13 cellular contexts compared by ENCODE assay signal in the genomic region with DNA sequence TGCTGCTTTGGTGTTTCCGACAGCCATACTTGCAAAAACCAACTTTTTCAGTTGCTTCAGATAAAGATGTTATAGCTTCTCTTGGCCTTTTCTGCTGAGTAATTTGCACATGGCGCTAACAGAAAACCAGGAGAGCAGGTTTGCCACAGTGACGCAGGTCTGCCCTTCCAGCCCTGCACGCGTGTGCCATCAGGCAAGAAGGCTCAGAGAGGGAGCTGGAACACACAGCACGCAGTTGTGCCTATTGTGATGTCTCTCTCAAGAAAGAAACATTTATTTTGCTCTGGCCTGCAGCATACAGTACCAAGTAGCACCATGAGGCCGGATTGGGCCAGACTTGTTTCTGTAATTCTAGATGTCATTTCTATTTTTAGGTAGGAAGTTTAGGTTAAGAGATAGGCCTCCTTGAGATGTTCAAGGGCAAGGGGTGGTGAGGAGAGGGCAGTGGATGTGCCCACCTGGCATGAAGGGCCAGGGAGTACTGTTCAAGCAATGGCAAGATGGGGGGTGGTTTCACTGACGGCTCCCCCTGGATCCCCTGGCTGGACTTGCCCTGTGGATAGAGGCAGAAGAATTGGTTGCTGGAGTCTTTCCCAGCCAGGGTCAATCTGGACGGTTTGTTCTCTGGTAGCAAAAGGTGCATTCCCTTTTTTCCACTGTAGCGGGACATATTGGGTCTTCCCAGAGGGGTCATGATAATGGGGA. TPM values are rescaled to one million over a fixed set of nuclear protein-coding genes. Genes with fewer than 3 reads are reported as not detected.
DNase-seq lines count a peak whose midpoint lies in the region; ATAC-seq, FAIRE-seq and TF ChIP-seq lines count a peak whose summit lies in the region.
"Had no signal": no experiment of that assay in that cellular context is flagged by ENCODE, and none has a peak within 500 bp of the region (broad histone marks: within the 10 kb centered on the region; RNA-seq: fewer than 3 reads in every experiment).

No MANE protein-coding gene starts in this region.

- CTCF ChIA-PET in activated CD8-positive, alpha-beta T cell treated with anti-CD3 and anti-CD28 coated beads for 36 hours (lab: Charles Lee), result interaction anchor here (0.7 to 2.7 kb wide), 2 partner anchors 9 to 38 kb away, joined by 3 to 9 read pairs; no protein-coding TSS in a partner anchor

- H3K27ac ChIP-seq in C4-2B (peak overlapping the region; percentile 90), GM23338 (ENCODE audit: low read depth) (no peak overlapping the region), vagina (no peak overlapping the region)

- TF ChIP-seq CTCF in C4-2B (conservative IDR thresholded peaks at IDR 0.05), result no peak
- TF ChIP-seq CTCF in GM23338 (conservative IDR thresholded peaks at IDR 0.05; ENCODE audit: low read depth in 2 of 2), result no peak
- TF ChIP-seq CTCF in activated CD8-positive, alpha-beta T cell treated with anti-CD3 and anti-CD28 coated beads for 36 hours (IDR thresholded peaks at IDR 0.05), result no peak
- TF ChIP-seq CTCF in vagina (IDR thresholded peaks at IDR 0.05), result no peak

- H3K36me3 Mint-ChIP-seq in GM23338 (ENCODE audit: low read depth), result peaks cover 58% of the 10 kb centered on the region
- peaks cover 8% of the 10 kb centered on the region for H3K36me3 Mint-ChIP-seq in activated CD8-positive, alpha-beta T cell treated with anti-CD3 and anti-CD28 coated beads for 36 hours (ENCODE audit: low read depth)
- H3K36me3 Mint-ChIP-seq in naive B cell, result no peaks in the 10 kb centered on the region

- peaks cover 15% of the 10 kb centered on the region; the same call in 1 of the 2 replicates for H3F3A ChIP-seq in GM23338 (replicated peaks; ENCODE audit: low read depth)

- H3K9me3 Mint-ChIP-seq in GM23338, result no peaks in the 10 kb centered on the region; the same call in 2 of the 3 replicates
- H3K9me3 Mint-ChIP-seq in activated CD8-positive, alpha-beta T cell treated with anti-CD3 and anti-CD28 coated beads for 36 hours, result no peaks in the 10 kb centered on the region
- no peaks in the 10 kb centered on the region for H3K9me3 Mint-ChIP-seq in naive B cell

- H3K4me2 ChIP-seq in GM23338, result peak overlapping the region; percentile 97

- no peak for TF ChIP-seq POLR2A in vagina (IDR thresholded peaks at IDR 0.05)

- H3K27me3 ChIP-seq in GM23338 (ENCODE audit: insufficient read depth) (peaks cover 12% of the 10 kb centered on the region), vagina (no peaks in the 10 kb centered on the region)

- H3K79me2 ChIP-seq in GM23338 (replicated peaks; ENCODE audit: insufficient read depth), result peaks cover 30% of the 10 kb centered on the region

- H2AFZ ChIP-seq in GM23338, result no peak overlapping the region

- H3K27ac Mint-ChIP-seq in GM23338 (no peak overlapping the region), naive B cell (peak overlapping the region in 2 of 6 donors; percentile 60 to 72)
- H3K27ac Mint-ChIP-seq in activated CD8-positive, alpha-beta T cell treated with anti-CD3 and anti-CD28 coated beads for 36 hours, result no peak overlapping the region

- H3K4me1 Mint-ChIP-seq in GM23338 (peaks cover 46% of the 10 kb centered on the region), naive B cell (peaks cover 19 to 29% (median 23%) of the 10 kb centered on the region in 3 donors)
- peaks cover 34% of the 10 kb centered on the region for H3K4me1 Mint-ChIP-seq in activated CD8-positive, alpha-beta T cell treated with anti-CD3 and anti-CD28 coated beads for 36 hours (ENCODE audit: low read depth)

- intact Hi-C loops in activated CD8-positive, alpha-beta T cell treated with anti-CD3 and anti-CD28 coated beads for 36 hours (cut with micrococcal nuclease), result no loop called here
- intact Hi-C loops in vagina (cut with DNase I), result no loop called here

- H3K4me1 ChIP-seq in GM23338 (ENCODE audit: insufficient read depth) (peaks cover 23% of the 10 kb centered on the region), vagina (peaks cover 24% of the 10 kb centered on the region)

- H3K27me3 Mint-ChIP-seq in GM23338 (ENCODE audit: insufficient read depth, low read depth, poor library complexity) (peaks cover 37% of the 10 kb centered on the region), naive B cell (peaks cover 59 to 78% (median 62%) of the 10 kb centered on the region in 3 donors)
- H3K27me3 Mint-ChIP-seq in activated CD8-positive, alpha-beta T cell treated with anti-CD3 and anti-CD28 coated beads for 36 hours, result peaks cover 43% of the 10 kb centered on the region

- no peak for ATAC-seq in GM23338
- ATAC-seq in activated CD8-positive, alpha-beta T cell treated with anti-CD3 and anti-CD28 coated beads for 36 hours, result no peak
- no peak for ATAC-seq in naive B cell (ENCODE audit: low read depth in 2 of 2)
- no peak for ATAC-seq in HG03432 (IDR thresholded peaks at IDR 0.05; ENCODE audit: unreplicated experiment)
- ATAC-seq: heart left ventricle had no signal

- H3K9me2 ChIP-seq in GM23338 (ENCODE audit: insufficient read depth), result no peaks in the 10 kb centered on the region

- H3K4me3 Mint-ChIP-seq in GM23338 (peak overlapping the region; percentile 96), naive B cell (peak overlapping the region; percentile 19 to 93 (median 91))
- peak overlapping the region; percentile 86 for H3K4me3 Mint-ChIP-seq in activated CD8-positive, alpha-beta T cell treated with anti-CD3 and anti-CD28 coated beads for 36 hours

- POLR2A ChIA-PET in activated CD8-positive, alpha-beta T cell treated with anti-CD3 and anti-CD28 coated beads for 36 hours (lab: Charles Lee), result no interaction called here

- H3K36me3 ChIP-seq in GM23338 (ENCODE audit: insufficient read depth), result peaks cover 8% of the 10 kb centered on the region
- H3K36me3 ChIP-seq in vagina, result no peaks in the 10 kb centered on the region

- DNase-seq in GM23338 (ENCODE audit: low spot score) (no peak), naive B cell (no peak), GM19239 (ENCODE audit: insufficient read length, low spot score) (no peak), vagina (ENCODE audit: extremely low spot score in 2 of 2) (no peak)
- no peak for DNase-seq in activated CD8-positive, alpha-beta T cell treated with anti-CD3 and anti-CD28 coated beads for 36 hours
- DNase-seq: activated effector memory CD4-positive, alpha-beta T cell treated with anti-CD3 and anti-CD28 coated beads, Interleukin-2, amount 50 U/mL, for 16 hours; NCI-H69; small intestine; T1000 had no signal

- FAIRE-seq in GM19239 (lab: Jason Lieb, UNC), result no peak
- FAIRE-seq: small intestine had no signal

- H3K9me3 ChIP-seq in vagina, result no peaks in the 10 kb centered on the region
- H3K9me3 ChIP-seq: heart left ventricle had no signal

- peaks cover 35% of the 10 kb centered on the region for H4K20me1 ChIP-seq in GM23338 (replicated peaks; ENCODE audit: insufficient read depth)

- peak overlapping the region; percentile 97 for H3K4me3 ChIP-seq in GM23338
- H3K4me3 ChIP-seq in vagina, result no peak overlapping the region

TF ChIP-seq in GM23338, 12 proteins besides CTCF, POLR2A, EP300 and RAD21 (continues in another document):
- TF ChIP-seq NANOG (IDR thresholded peaks at IDR 0.05; ENCODE audit: borderline replicate concordance) (no peak), EZH2phosphoT487 (IDR thresholded peaks at IDR 0.05; ENCODE audit: unreplicated experiment) (no peak), JUNB (IDR thresholded peaks at IDR 0.05; ENCODE audit: unreplicated experiment) (no peak), STAT1 (IDR thresholded peaks at IDR 0.05; ENCODE audit: unreplicated experiment) (no peak), CREB1 (CRISPR knock-in tag; IDR thresholded peaks at IDR 0.05; ENCODE audit: low read depth) (no peak), EZH2 (IDR thresholded peaks at IDR 0.05; ENCODE audit: low read depth, unreplicated experiment) (no peak)

RNA-seq across cellular contexts. Expression of gene CBX2, which starts 1.9 kb away (rescaled TPM):
- total RNA-seq in GM23338 (2014; rRNA removed; shearing (Covaris generic)), result 91.1 and 114 TPM in 2 replicates
- polyA plus RNA-seq in GM23338 (2016; fragmentation: Nextera tagmentation; extraction: Ambion mirVana) (26.6 and 29.2 TPM in 2 replicates), naive B cell (ENCODE audit: low read depth in 6 of 6) (under 1 TPM in 1 of 6 donors, not detected in 5; 0.09 TPM)
- total RNA-seq in activated CD8-positive, alpha-beta T cell treated with anti-CD3 and anti-CD28 coated beads for 36 hours, result 1 to 10 TPM; 8.0 to 9.7 TPM
- total RNA-seq in vagina, result 5.6 TPM

RNA-seq across cellular contexts. Expression of gene CBX8, which starts 17.1 kb away (rescaled TPM):
- 0.16 and 1.0 TPM in 2 replicates for total RNA-seq in GM23338 (2014; rRNA removed; shearing (Covaris generic))
- polyA plus RNA-seq in GM23338 (2016; fragmentation: Nextera tagmentation; extraction: Ambion mirVana) (1.1 and 1.3 TPM in 2 replicates), naive B cell (ENCODE audit: low read depth in 6 of 6) (1 to 10 TPM in 1 of 6 donors, under 1 TPM in 4, not detected in 1; 0.16 to 1.3 (median 0.58) TPM)
- total RNA-seq in activated CD8-positive, alpha-beta T cell treated with anti-CD3 and anti-CD28 coated beads for 36 hours, result 1 to 10 TPM; 7.0 to 9.4 TPM
- 0.98 TPM for total RNA-seq in vagina

RNA-seq across cellular contexts. Expression of gene ENPP7, which starts 49.1 kb away (rescaled TPM):
- total RNA-seq in GM23338 (2014; rRNA removed; shearing (Covaris generic)), result not detected in 2 replicates
- polyA plus RNA-seq in GM23338 (2016; fragmentation: Nextera tagmentation; extraction: Ambion mirVana), result not detected in 2 replicates
- total RNA-seq in activated CD8-positive, alpha-beta T cell treated with anti-CD3 and anti-CD28 coated beads for 36 hours, result under 1 TPM in 1 of 2 experiments, not detected in 1; 0.16 TPM
- polyA plus RNA-seq in naive B cell (ENCODE audit: low read depth in 6 of 6), result under 1 TPM in 3 of 6 donors, not detected in 3; 0.13 to 0.32 (median 0.19) TPM
- total RNA-seq in vagina, result not detected
- total RNA-seq: dermis microvascular lymphatic vessel endothelial cell, heart left ventricle had no signal
- polyA plus RNA-seq: heart left ventricle had no signal

RNA-seq across cellular contexts. Expression of gene CBX4, which starts 59.4 kb away (rescaled TPM):
- total RNA-seq in GM23338 (2014; rRNA removed; shearing (Covaris generic)), result 4.6 and 5.7 TPM in 2 replicates
- polyA plus RNA-seq in GM23338 (2016; fragmentation: Nextera tagmentation; extraction: Ambion mirVana) (1.4 TPM in 2 replicates), naive B cell (ENCODE audit: low read depth in 6 of 6) (10 to 100 TPM in 2 of 6 donors, 1 to 10 TPM in 4; 3.3 to 17.1 (median 9.6) TPM)
- total RNA-seq in activated CD8-positive, alpha-beta T cell treated with anti-CD3 and anti-CD28 coated beads for 36 hours, result 10 to 100 TPM; 23.9 to 28.0 TPM
- 13.0 TPM for total RNA-seq in vagina
